ENCODE assay signal across 2 cellular contexts in the genomic region with DNA sequence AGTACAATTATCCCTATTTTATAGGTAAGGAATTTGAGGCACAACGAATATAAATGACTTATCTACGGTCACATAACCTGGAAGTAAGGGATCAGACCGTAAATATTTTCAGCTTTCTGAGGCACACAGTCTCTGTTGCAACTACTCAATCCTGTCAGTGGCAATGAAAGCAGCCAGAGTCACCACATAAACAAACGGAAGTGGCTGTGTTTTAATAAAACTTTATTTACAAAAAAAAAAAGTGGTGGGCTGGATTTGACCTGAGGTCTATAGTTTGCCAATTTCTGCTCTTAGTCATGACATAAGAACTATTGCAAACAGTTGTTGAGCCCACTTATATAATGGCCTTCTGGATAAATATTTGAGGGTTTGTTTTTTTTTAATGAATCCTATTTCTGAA.
A peak's percentile ranks its signal among the peaks of the same experiment; 100 is the strongest.
TF ChIP-seq lines count a peak whose summit lies in the region.

No MANE protein-coding gene starts in this region.

TF ChIP-seq in GM12878, 131 proteins besides CTCF, POLR2A, EP300 and RAD21:
- TF ChIP-seq LARP7 (IDR thresholded peaks at IDR 0.05), result no peak
- no peak for TF ChIP-seq BRCA1 (IDR thresholded peaks at IDR 0.05; ENCODE audit: low read depth, low read length)
- TF ChIP-seq, protein P1, sequence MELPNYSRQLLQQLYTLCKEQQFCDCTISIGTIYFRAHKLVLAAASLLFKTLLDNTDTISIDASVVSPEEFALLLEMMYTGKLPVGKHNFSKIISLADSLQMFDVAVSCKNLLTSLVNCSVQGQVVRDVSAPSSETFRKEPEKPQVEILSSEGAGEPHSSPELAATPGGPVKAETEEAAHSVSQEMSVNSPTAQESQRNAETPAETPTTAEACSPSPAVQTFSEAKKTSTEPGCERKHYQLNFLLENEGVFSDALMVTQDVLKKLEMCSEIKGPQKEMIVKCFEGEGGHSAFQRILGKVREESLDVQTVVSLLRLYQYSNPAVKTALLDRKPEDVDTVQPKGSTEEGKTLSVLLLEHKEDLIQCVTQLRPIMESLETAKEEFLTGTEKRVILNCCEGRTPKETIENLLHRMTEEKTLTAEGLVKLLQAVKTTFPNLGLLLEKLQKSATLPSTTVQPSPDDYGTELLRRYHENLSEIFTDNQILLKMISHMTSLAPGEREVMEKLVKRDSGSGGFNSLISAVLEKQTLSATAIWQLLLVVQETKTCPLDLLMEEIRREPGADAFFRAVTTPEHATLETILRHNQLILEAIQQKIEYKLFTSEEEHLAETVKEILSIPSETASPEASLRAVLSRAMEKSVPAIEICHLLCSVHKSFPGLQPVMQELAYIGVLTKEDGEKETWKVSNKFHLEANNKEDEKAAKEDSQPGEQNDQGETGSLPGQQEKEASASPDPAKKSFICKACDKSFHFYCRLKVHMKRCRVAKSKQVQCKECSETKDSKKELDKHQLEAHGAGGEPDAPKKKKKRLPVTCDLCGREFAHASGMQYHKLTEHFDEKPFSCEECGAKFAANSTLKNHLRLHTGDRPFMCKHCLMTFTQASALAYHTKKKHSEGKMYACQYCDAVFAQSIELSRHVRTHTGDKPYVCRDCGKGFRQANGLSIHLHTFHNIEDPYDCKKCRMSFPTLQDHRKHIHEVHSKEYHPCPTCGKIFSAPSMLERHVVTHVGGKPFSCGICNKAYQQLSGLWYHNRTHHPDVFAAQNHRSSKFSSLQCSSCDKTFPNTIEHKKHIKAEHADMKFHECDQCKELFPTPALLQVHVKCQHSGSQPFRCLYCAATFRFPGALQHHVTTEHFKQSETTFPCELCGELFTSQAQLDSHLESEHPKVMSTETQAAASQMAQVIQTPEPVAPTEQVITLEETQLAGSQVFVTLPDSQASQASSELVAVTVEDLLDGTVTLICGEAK (IDR thresholded peaks at IDR 0.05; ENCODE audit: borderline replicate concordance), result peak; percentile 84
- TF ChIP-seq ELK1 (IDR thresholded peaks at IDR 0.05; ENCODE audit: low read depth, low read length), result no peak
- no peak for TF ChIP-seq BMI1 (IDR thresholded peaks at IDR 0.05; ENCODE audit: borderline replicate concordance)
TF ChIP-seq in GM12878: peak in this region for 1.

TF ChIP-seq in endothelial cell of umbilical vein, 7 proteins besides CTCF, POLR2A, EP300 and RAD21:
- no peak for TF ChIP-seq EZH2 (IDR thresholded peaks at IDR 0.05; ENCODE audit: borderline replicate concordance, low read depth, low read length, severe bottlenecking)
- TF ChIP-seq POLR2AphosphoS5 (IDR thresholded peaks at IDR 0.05; ENCODE audit: insufficient read depth, low read depth, low read length), result peak; percentile 48
TF ChIP-seq in endothelial cell of umbilical vein: peak in this region for 1.
